In genomic region chr6:43303751-43304331, GRCh38 we compare ENCODE assay signal across 17 cellular contexts.
DNase-seq lines count a peak whose midpoint lies in the region; ATAC-seq, FAIRE-seq and TF ChIP-seq lines count a peak whose summit lies in the region.
"Had no signal": no experiment of that assay in that cellular context is flagged by ENCODE, and none has a peak within 500 bp of the region (broad histone marks: within the 10 kb centered on the region; RNA-seq: fewer than 3 reads in every experiment).

No MANE protein-coding gene starts in this region.

- H3K27ac Mint-ChIP-seq in stimulated activated naive B cell treated with anti-CD40 and anti-IgM and Interleukin-4, amounts not matched to agents 10 μg/mL and 1 μg/mL and 100 μg/mL, for 72 hours = peak overlapping the region; percentile 33
- H3K27ac Mint-ChIP-seq: CD14-positive monocyte; CD8-positive, alpha-beta T cell; IgD-negative memory B cell had no signal

- TF ChIP-seq CTCF in GM10266 (IDR thresholded peaks at IDR 0.05; ENCODE audit: control insufficient read depth, insufficient read depth, low read depth, missing control alignments) = no peak

- H3K4me1 Mint-ChIP-seq in stimulated activated naive B cell treated with anti-CD40 and anti-IgM and Interleukin-4, amounts not matched to agents 10 μg/mL and 1 μg/mL and 100 μg/mL, for 72 hours = peaks cover 16 to 36% of the 10 kb centered on the region in 2 donors

- peaks cover 6 to 11% of the 10 kb centered on the region in 2 donors for H3K36me3 Mint-ChIP-seq in stimulated activated naive B cell treated with anti-CD40 and anti-IgM and Interleukin-4, amounts not matched to agents 10 μg/mL and 1 μg/mL and 100 μg/mL, for 72 hours
- H3K36me3 Mint-ChIP-seq: CD14-positive monocyte; CD8-positive, alpha-beta T cell had no signal

- ATAC-seq in stimulated activated naive B cell treated with anti-CD40 and anti-IgM and Interleukin-4, amounts not matched to agents 10 μg/mL and 1 μg/mL and 100 μg/mL, for 72 hours (replicated peaks) = no peak
- ATAC-seq in HG03025 (IDR thresholded peaks at IDR 0.05; ENCODE audit: low FRiP score, unreplicated experiment) = no peak
- ATAC-seq: CD8-positive, alpha-beta T cell; HCT116 had no signal

- peaks cover 0 to 5% of the 10 kb centered on the region in 2 donors for H3K27me3 Mint-ChIP-seq in stimulated activated naive B cell treated with anti-CD40 and anti-IgM and Interleukin-4, amounts not matched to agents 10 μg/mL and 1 μg/mL and 100 μg/mL, for 72 hours

- FAIRE-seq in HTR-8/SVneo (lab: Jason Lieb, UNC) = peak; percentile 20
- FAIRE-seq: D721Med had no signal

- H3K4me3 Mint-ChIP-seq in stimulated activated naive B cell treated with anti-CD40 and anti-IgM and Interleukin-4, amounts not matched to agents 10 μg/mL and 1 μg/mL and 100 μg/mL, for 72 hours = no peak overlapping the region
- H3K4me3 Mint-ChIP-seq: CD14-positive monocyte; CD8-positive, alpha-beta T cell; IgD-negative memory B cell had no signal

- H3K9me3 Mint-ChIP-seq in stimulated activated naive B cell treated with anti-CD40 and anti-IgM and Interleukin-4, amounts not matched to agents 10 μg/mL and 1 μg/mL and 100 μg/mL, for 72 hours = no peaks in the 10 kb centered on the region
- H3K9me3 Mint-ChIP-seq: CD14-positive monocyte; CD8-positive, alpha-beta T cell; IgD-negative memory B cell had no signal

- DNase-seq in GM10266 (ENCODE audit: extremely low spot score) (peak; percentile 5), HTR-8/SVneo (ENCODE audit: insufficient read length, low spot score) (no peak), islet precursor cell (peak; percentile 39), nucleus accumbens (lab: John Stamatoyannopoulos, UW) (no peak)
- no peak for DNase-seq in stimulated activated naive B cell treated with anti-CD40 and anti-IgM and Interleukin-4, amounts not matched to agents 10 μg/mL and 1 μg/mL and 100 μg/mL, for 72 hours
- no peak for DNase-seq in activated naive CD4-positive, alpha-beta T cell treated with Interleukin-2 at 50 U/mL for 16 hours
- DNase-seq: CD8-positive, alpha-beta T cell; COR-L47; DMS153; DMS79 treated with DMSO at 0.1 percent for 48 hours; EL; GDM1 had no signal

Comparison
In these comparisons a context has a peak if more than half of its experiments do, and no peak if none do; other contexts are left out.
1. DNase-seq: peak in GM10266 (single experiment) and islet precursor cell (single experiment); none in HTR-8/SVneo (single experiment), stimulated activated naive B cell treated with anti-CD40 and anti-IgM and Interleukin-4, amounts not matched to agents 10 μg/mL and 1 μg/mL and 100 μg/mL, for 72 hours (single experiment), activated naive CD4-positive, alpha-beta T cell treated with Interleukin-2 at 50 U/mL for 16 hours (single experiment) and nucleus accumbens (0 of 56).